Comparison of ENCODE assay signal across 8 cellular contexts in the genomic region with DNA sequence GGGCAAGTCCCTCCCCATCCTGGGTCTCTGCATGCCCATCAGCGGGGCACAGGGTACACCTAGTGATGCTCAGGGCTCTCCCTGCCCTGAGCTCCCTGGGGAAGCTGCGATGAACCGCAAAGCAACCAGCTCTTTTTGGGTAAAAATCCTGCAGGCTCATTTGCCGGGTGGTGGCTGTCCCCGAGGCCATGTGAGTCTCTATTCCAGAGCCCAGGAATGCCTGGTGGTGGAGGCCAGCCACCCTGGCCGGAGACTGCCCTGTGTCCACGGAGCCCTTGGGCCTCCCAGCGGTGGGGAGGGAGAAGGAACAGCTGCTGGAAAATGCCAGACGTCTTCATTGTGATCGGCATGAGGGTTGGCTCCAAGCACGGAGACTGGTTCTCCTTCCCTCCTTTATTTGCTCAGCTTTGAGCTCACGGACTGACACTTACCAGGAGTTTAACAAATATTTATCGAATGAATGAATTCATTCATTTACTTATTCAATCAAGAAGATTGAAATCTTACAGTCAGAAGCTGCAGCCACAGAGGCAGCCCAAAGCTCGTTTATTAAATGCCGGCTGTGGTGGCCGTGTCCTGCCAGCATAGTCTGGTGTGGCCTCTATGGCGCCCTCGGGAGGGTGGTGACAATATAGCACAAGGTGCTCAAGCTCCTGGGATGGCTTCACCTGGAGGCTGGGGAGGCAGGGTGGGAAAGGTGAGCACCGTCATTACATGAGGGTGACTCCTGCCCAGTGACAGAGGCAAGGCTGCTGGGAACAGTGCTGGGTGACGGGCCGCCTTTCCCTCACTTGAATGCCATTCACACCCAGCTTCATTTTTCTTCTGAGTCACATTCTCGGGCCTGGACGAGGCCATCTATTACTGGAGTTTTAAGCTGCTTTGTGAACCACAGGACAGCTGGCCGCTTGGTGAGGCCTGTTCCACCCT. TPM values are rescaled to one million over a fixed set of nuclear protein-coding genes. Genes with fewer than 3 reads are reported as not detected.
A peak's percentile ranks its signal among the peaks of the same experiment; 100 is the strongest.
DNase-seq lines count a peak whose midpoint lies in the region; ATAC-seq and TF ChIP-seq lines count a peak whose summit lies in the region.

No MANE protein-coding gene starts in this region.

- no peak overlapping the region for H4K8ac ChIP-seq in IMR-90 (ENCODE audit: low read depth in 2 of 2, low read length in 2 of 2)

- H3K4ac ChIP-seq in IMR-90 (ENCODE audit: low read depth, low read length), result no peak overlapping the region

- TF ChIP-seq POLR2A in IMR-90 (IDR thresholded peaks at IDR 0.05; ENCODE audit: low read depth, low read length), result no peak

- no peaks in the 10 kb centered on the region for H3K79me1 ChIP-seq in IMR-90 (ENCODE audit: low read depth in 1 of 2, low read length in 2 of 2)

- H3K4me3 ChIP-seq in IMR-90 (ENCODE audit: insufficient read depth, low read depth, low read length) (no peak overlapping the region), astrocyte of the cerebellum (ENCODE audit: low read depth, low read length) (no peak overlapping the region), upper lobe of right lung (no peak overlapping the region)

- no peaks in the 10 kb centered on the region for H4K20me1 ChIP-seq in IMR-90 (ENCODE audit: insufficient read depth, low read length)

- no peak overlapping the region for H3K56ac ChIP-seq in IMR-90 (ENCODE audit: extremely low read depth, insufficient read depth, low read length)

- H3K9ac ChIP-seq in IMR-90 (ENCODE audit: low read depth, low read length), result no peak overlapping the region

- no peaks in the 10 kb centered on the region for H3K9me1 ChIP-seq in IMR-90 (ENCODE audit: insufficient read depth, low read length)

- no peak overlapping the region for H3K23ac ChIP-seq in IMR-90 (ENCODE audit: low read depth, low read length)

- BruUV-seq in IMR-90 (replicated peaks; lab: Mats Ljungman, UMichigan), result no TSS peak

- intact Hi-C loops in IMR-90 (cut with micrococcal nuclease) (loop anchor here (1.0 kb wide), 1 partner anchor 155 kb away; no protein-coding TSS in a partner anchor), upper lobe of right lung (cut with DNase I) (no loop called here)

- no peak overlapping the region for H2AK5ac ChIP-seq in IMR-90 (ENCODE audit: low read depth, low read length)

- DNase-seq in DMS114 treated with DMSO at 0.1 percent for 48 hours (lab: John Stamatoyannopoulos, UW; ENCODE audit: unreplicated experiment) (peak; percentile 52), IMR-90 (peak; percentile 53), astrocyte of the cerebellum (ENCODE audit: low read depth) (no peak), kidney tubule cell (ENCODE audit: low spot score) (peak; percentile 49), upper lobe of right lung (peak; percentile 77), germinal center (ENCODE audit: low spot score) (no peak), NCI-H187 (lab: John Stamatoyannopoulos, UW) (no peak)

- H2BK15ac ChIP-seq in IMR-90 (ENCODE audit: low read depth, low read length), result no peak overlapping the region

- TF ChIP-seq CTCF in IMR-90 (conservative IDR thresholded peaks at IDR 0.05; ENCODE audit: low read depth, low read length) (peak; percentile 64), astrocyte of the cerebellum (IDR thresholded peaks at IDR 0.05; ENCODE audit: low read depth, low read length, missing control alignments) (peak; percentile 58), upper lobe of right lung (IDR thresholded peaks at IDR 0.05) (peak; percentile 44)

- peaks cover 2% of the 10 kb centered on the region; the same call in 1 of the 2 replicates for H3K4me1 ChIP-seq in IMR-90 (ENCODE audit: control insufficient read depth, insufficient read depth, low read length)
- peaks cover 16% of the 10 kb centered on the region for H3K4me1 ChIP-seq in upper lobe of right lung

- 48% methylated on average over 9 of the region's 24 CpGs; no CpG with 5 or more reads in 1 of the 2 experiments for WGBS in IMR-90 (ENCODE audit: extremely low coverage in 2 of 2, insufficient read length in 1 of 2), 2 experiments

- POLR2A ChIA-PET in IMR-90 (lab: Charles Lee; ENCODE audit: unreplicated experiment), result no interaction called here

- CTCF ChIA-PET in IMR-90 (lab: Yijun Ruan, JAX), result interaction anchor here (0.6 to 2.1 kb wide), 15 partner anchors 9 to 177 kb away, joined by 3 to 11 read pairs (median 5); no protein-coding TSS in a partner anchor

- H2AK9ac ChIP-seq in IMR-90 (replicated peaks; ENCODE audit: low read depth, low read length, poor library complexity), result peak overlapping the region; percentile 5

- H2BK20ac ChIP-seq in IMR-90 (ENCODE audit: low read depth, low read length), result no peak overlapping the region

- H3K14ac ChIP-seq in IMR-90 (replicated peaks; ENCODE audit: low read depth, low read length), result no peak overlapping the region

- no peak overlapping the region for H3K18ac ChIP-seq in IMR-90 (ENCODE audit: low read depth, low read length)

- H3K4me2 ChIP-seq in IMR-90 (ENCODE audit: low read depth, low read length), result no peak overlapping the region

- H3K27me3 ChIP-seq in IMR-90 (ENCODE audit: control insufficient read depth, insufficient read depth, low read length), result peaks cover 21% of the 10 kb centered on the region
- H3K27me3 ChIP-seq in upper lobe of right lung, result no peaks in the 10 kb centered on the region

- H3K27ac ChIP-seq in IMR-90 (ENCODE audit: insufficient read depth, low read length) (no peak overlapping the region), upper lobe of right lung (peak overlapping the region; percentile 67)

- TF ChIP-seq RAD21 in IMR-90 (IDR thresholded peaks at IDR 0.05; ENCODE audit: low read length), result peak; percentile 74

- ATAC-seq in IMR-90 (ENCODE audit: low read depth) (peak; percentile 95), upper lobe of right lung (peak; percentile 89), GM21360 (IDR thresholded peaks at IDR 0.05; ENCODE audit: unreplicated experiment) (no peak)

- in situ Hi-C loops in IMR-90 (cut with MboI; ENCODE audit: low sequenced_read_pairs), result loop anchor here (10.0 kb wide), 1 partner anchor 146 kb away; no protein-coding TSS in a partner anchor
- in situ Hi-C loops in astrocyte of the cerebellum (cut with HindIII; ENCODE audit: low sequenced_read_pairs), result no loop called here

- H3K9me3 ChIP-seq in IMR-90 (ENCODE audit: control insufficient read depth, insufficient read depth, low read length), result no peaks in the 10 kb centered on the region; the same call in 1 of the 2 replicates
- no peaks in the 10 kb centered on the region for H3K9me3 ChIP-seq in upper lobe of right lung

- H2BK120ac ChIP-seq in IMR-90 (ENCODE audit: low read depth, low read length), result no peak overlapping the region

- H2AFZ ChIP-seq in IMR-90 (replicated peaks; ENCODE audit: low read length, poor library complexity), result no peak overlapping the region

- no peak overlapping the region for H4K5ac ChIP-seq in IMR-90 (ENCODE audit: low read depth, low read length)

- no peaks in the 10 kb centered on the region for H3K36me3 ChIP-seq in IMR-90 (ENCODE audit: control insufficient read depth, insufficient read depth, low read length)
- H3K36me3 ChIP-seq in upper lobe of right lung, result no peaks in the 10 kb centered on the region

- no peak overlapping the region for H4K91ac ChIP-seq in IMR-90 (ENCODE audit: insufficient read depth, low read depth, low read length)

- no peak overlapping the region for H2BK5ac ChIP-seq in IMR-90 (ENCODE audit: low read depth, low read length, poor library complexity, severe bottlenecking)

- dilution Hi-C loops in IMR-90 (cut with HindIII; ENCODE audit: low sequenced_read_pairs, unreplicated experiment), result no loop called here

TF ChIP-seq in IMR-90, 13 proteins besides CTCF, POLR2A, EP300 and RAD21:
- no peak for TF ChIP-seq BHLHE40 (IDR thresholded peaks at IDR 0.05; ENCODE audit: low read depth, low read length)
- no peak for TF ChIP-seq CHD1 (IDR thresholded peaks at IDR 0.05; ENCODE audit: low read depth, low read length)
- TF ChIP-seq SMC3 (IDR thresholded peaks at IDR 0.05; ENCODE audit: low read depth, low read length), result peak; percentile 67
- TF ChIP-seq MAZ (IDR thresholded peaks at IDR 0.05; ENCODE audit: borderline replicate concordance, low read depth, low read length), result peak; percentile 31; the same call in 1 of the 2 replicates
- TF ChIP-seq, protein P1, sequence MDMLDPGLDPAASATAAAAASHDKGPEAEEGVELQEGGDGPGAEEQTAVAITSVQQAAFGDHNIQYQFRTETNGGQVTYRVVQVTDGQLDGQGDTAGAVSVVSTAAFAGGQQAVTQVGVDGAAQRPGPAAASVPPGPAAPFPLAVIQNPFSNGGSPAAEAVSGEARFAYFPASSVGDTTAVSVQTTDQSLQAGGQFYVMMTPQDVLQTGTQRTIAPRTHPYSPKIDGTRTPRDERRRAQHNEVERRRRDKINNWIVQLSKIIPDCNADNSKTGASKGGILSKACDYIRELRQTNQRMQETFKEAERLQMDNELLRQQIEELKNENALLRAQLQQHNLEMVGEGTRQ (IDR thresholded peaks at IDR 0.05; ENCODE audit: low read depth, low read length), result no peak
- no peak for TF ChIP-seq RFX5 (IDR thresholded peaks at IDR 0.05; ENCODE audit: low read depth, low read length)
- TF ChIP-seq FOS (IDR thresholded peaks at IDR 0.05; ENCODE audit: low read depth, low read length), result no peak
- no peak for TF ChIP-seq MXI1 (IDR thresholded peaks at IDR 0.05; ENCODE audit: borderline replicate concordance, low read depth, low read length)
- TF ChIP-seq NFE2L2 (IDR thresholded peaks at IDR 0.05; ENCODE audit: low read depth, low read length), result no peak
- TF ChIP-seq CEBPB (IDR thresholded peaks at IDR 0.05; ENCODE audit: low read depth, low read length), result no peak
- TF ChIP-seq RCOR1 (IDR thresholded peaks at IDR 0.05; ENCODE audit: insufficient replicate concordance, low read length), result no peak
- TF ChIP-seq, protein P2, sequence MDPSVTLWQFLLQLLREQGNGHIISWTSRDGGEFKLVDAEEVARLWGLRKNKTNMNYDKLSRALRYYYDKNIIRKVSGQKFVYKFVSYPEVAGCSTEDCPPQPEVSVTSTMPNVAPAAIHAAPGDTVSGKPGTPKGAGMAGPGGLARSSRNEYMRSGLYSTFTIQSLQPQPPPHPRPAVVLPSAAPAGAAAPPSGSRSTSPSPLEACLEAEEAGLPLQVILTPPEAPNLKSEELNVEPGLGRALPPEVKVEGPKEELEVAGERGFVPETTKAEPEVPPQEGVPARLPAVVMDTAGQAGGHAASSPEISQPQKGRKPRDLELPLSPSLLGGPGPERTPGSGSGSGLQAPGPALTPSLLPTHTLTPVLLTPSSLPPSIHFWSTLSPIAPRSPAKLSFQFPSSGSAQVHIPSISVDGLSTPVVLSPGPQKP (IDR thresholded peaks at IDR 0.05; ENCODE audit: borderline replicate concordance, low read depth, low read length), result no peak

RNA-seq across cellular contexts. Expression of gene JPH3, which starts 31.1 kb away (rescaled TPM):
- total RNA-seq in IMR-90 (2012; rRNA removed) (under 0.01 TPM in 1 of 2 replicates, not detected in the other), upper lobe of right lung (0.29 TPM)
- 0.01 and 0.03 TPM in 2 replicates for polyA plus RNA-seq in IMR-90 (2012; rRNA removed)
- 0.05 and 0.06 TPM in 2 replicates for polyA plus RNA-seq in IMR-90 (2012; cell fraction: cytosol; rRNA removed)
- 0.02 and 0.05 TPM in 2 replicates for polyA plus RNA-seq in IMR-90 (2012; cell fraction: nucleus; rRNA removed; ENCODE audit: low replicate concordance)

Comparison
In these comparisons a context has a peak if more than half of its experiments do, and no peak if none do; other contexts are left out.
1. DNase-seq: peak in DMS114 treated with DMSO at 0.1 percent for 48 hours (single experiment), IMR-90 (single experiment), kidney tubule cell (single experiment) and upper lobe of right lung (single experiment); none in astrocyte of the cerebellum (single experiment), germinal center (single experiment) and NCI-H187 (0 of 2).
2. Peak in every context shown above with its lines, with median percentiles within 50 percentile points of each other: CTCF ChIP-seq.